In the genomic region with DNA sequence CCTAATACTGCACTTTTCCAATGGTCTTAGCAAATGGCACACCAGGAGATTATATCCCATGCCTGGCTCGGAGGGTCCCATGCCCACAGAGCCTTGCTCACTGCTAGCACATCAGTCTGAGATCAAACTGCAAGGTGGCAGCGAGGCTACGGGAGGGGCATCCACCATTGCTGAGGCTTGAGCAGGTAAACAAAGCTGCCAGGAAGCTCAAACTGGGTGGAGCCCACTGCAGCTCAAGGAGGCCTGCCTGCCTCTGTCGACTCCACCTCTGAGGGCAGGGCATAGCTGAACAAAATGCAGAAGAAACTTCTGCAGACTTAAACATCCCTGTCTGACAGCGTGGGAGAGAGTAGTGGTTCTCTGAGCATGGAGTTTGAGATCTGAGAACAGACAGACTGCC, we compare ENCODE assay signal across 5 cellular contexts. TPM values are rescaled to one million over a fixed set of nuclear protein-coding genes. Genes with fewer than 3 reads are reported as not detected.
"Had no signal": no experiment of that assay in that cellular context is flagged by ENCODE, and none has a peak within 500 bp of the region (broad histone marks: within the 10 kb centered on the region; RNA-seq: fewer than 3 reads in every experiment).

No MANE protein-coding gene starts in this region.

RNA-seq across cellular contexts. Expression of a gene that starts 2.9 kb away (rescaled TPM):
- total RNA-seq: M059J, PC-3, Right ventricle myocardium superior, SJSA1 had no signal
- polyA plus RNA-seq: SK-N-SH had no signal
